Comparison of ENCODE assay signal across 17 cellular contexts in the genomic region with DNA sequence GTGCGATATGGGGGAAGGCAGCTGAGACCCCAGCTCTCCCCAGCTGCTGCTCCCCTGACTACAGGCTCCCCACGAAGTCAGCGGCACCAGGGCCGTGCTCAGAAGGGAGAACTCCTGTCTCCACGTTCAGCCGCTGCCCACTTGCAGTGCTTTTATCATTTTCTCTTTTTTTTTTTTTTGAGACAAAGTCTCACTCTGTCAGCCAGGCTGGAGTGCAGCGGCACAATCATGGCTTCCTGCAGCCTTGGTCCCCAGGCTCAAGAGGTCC. TPM values are rescaled to one million over a fixed set of nuclear protein-coding genes. Genes with fewer than 3 reads are reported as not detected.
"Had no signal": no experiment of that assay in that cellular context is flagged by ENCODE, and none has a peak within 500 bp of the region (broad histone marks: within the 10 kb centered on the region; RNA-seq: fewer than 3 reads in every experiment).

No MANE protein-coding gene starts in this region.

- H3K36me3 ChIP-seq: SJCRH30 had no signal

- H3K27me3 Mint-ChIP-seq: activated CD4-positive, alpha-beta memory T cell treated with anti-CD3 and anti-CD28 coated beads, Interleukin-2, amount 10 ng/mL, durations not matched to agents 7 days and 5 days; activated naive CD8-positive, alpha-beta T cell treated with anti-CD3 and anti-CD28 coated beads, Interleukin-2, amount 10 ng/mL, durations not matched to agents 7 days and 5 days; naive thymus-derived CD8-positive, alpha-beta T cell; T-helper 17 cell had no signal

- H3K4me3 Mint-ChIP-seq: activated CD4-positive, alpha-beta memory T cell treated with anti-CD3 and anti-CD28 coated beads, Interleukin-2, amount 10 ng/mL, durations not matched to agents 7 days and 5 days; activated naive CD8-positive, alpha-beta T cell treated with anti-CD3 and anti-CD28 coated beads, Interleukin-2, amount 10 ng/mL, durations not matched to agents 7 days and 5 days; naive thymus-derived CD8-positive, alpha-beta T cell; T-helper 17 cell had no signal

- H3K9me3 ChIP-seq: psoas muscle, SJCRH30, spleen, tibial artery had no signal

- H3K27ac Mint-ChIP-seq: activated CD4-positive, alpha-beta memory T cell treated with anti-CD3 and anti-CD28 coated beads, Interleukin-2, amount 10 ng/mL, durations not matched to agents 7 days and 5 days; activated naive CD8-positive, alpha-beta T cell treated with anti-CD3 and anti-CD28 coated beads, Interleukin-2, amount 10 ng/mL, durations not matched to agents 7 days and 5 days had no signal

- H3K4me1 Mint-ChIP-seq: activated CD4-positive, alpha-beta memory T cell treated with anti-CD3 and anti-CD28 coated beads, Interleukin-2, amount 10 ng/mL, durations not matched to agents 7 days and 5 days; activated naive CD8-positive, alpha-beta T cell treated with anti-CD3 and anti-CD28 coated beads, Interleukin-2, amount 10 ng/mL, durations not matched to agents 7 days and 5 days; T-helper 17 cell had no signal

- H3K27ac ChIP-seq: left lung, psoas muscle, SJCRH30, spleen, tibial artery had no signal

- H3K27me3 ChIP-seq: SJCRH30 had no signal

- ATAC-seq: left lung; naive thymus-derived CD8-positive, alpha-beta T cell; psoas muscle; sciatic nerve; T-helper 17 cell had no signal

- DNase-seq: activated CD4-positive, alpha-beta T cell treated with anti-CD3 and anti-CD28 coated beads for 4 hours; activated gamma-delta T cell treated with Interleukin-2 at 50 U/mL for 16 hours; activated naive CD8-positive, alpha-beta T cell treated with anti-CD3 and anti-CD28 coated beads, Interleukin-2, amount 10 ng/mL, durations not matched to agents 7 days and 5 days; anterior cingulate cortex; mesenchymal stem cell; SJCRH30; spleen; stimulated activated CD4-positive, alpha-beta T cell treated with anti-CD3 and anti-CD28 coated beads, Interleukin-1b, Interleukin-23, amount 100 ng/mL, for 48 hours; T-helper 17 cell had no signal

- H3K4me3 ChIP-seq: left lung, psoas muscle, SJCRH30, spleen, tibial artery had no signal

- H3K36me3 Mint-ChIP-seq: activated naive CD8-positive, alpha-beta T cell treated with anti-CD3 and anti-CD28 coated beads, Interleukin-2, amount 10 ng/mL, durations not matched to agents 7 days and 5 days had no signal

- H3K9me3 Mint-ChIP-seq: activated CD4-positive, alpha-beta memory T cell treated with anti-CD3 and anti-CD28 coated beads, Interleukin-2, amount 10 ng/mL, durations not matched to agents 7 days and 5 days; activated naive CD8-positive, alpha-beta T cell treated with anti-CD3 and anti-CD28 coated beads, Interleukin-2, amount 10 ng/mL, durations not matched to agents 7 days and 5 days; naive thymus-derived CD8-positive, alpha-beta T cell had no signal

- H3K4me1 ChIP-seq: psoas muscle, SJCRH30 had no signal

RNA-seq across cellular contexts. Expression of a gene that starts 0.9 kb away (rescaled TPM):
- total RNA-seq: dermis microvascular lymphatic vessel endothelial cell, SJCRH30 had no signal
- polyA plus RNA-seq: keratinocyte; naive thymus-derived CD8-positive, alpha-beta T cell had no signal
